9 cellular contexts compared by ENCODE assay signal in the genomic region with DNA sequence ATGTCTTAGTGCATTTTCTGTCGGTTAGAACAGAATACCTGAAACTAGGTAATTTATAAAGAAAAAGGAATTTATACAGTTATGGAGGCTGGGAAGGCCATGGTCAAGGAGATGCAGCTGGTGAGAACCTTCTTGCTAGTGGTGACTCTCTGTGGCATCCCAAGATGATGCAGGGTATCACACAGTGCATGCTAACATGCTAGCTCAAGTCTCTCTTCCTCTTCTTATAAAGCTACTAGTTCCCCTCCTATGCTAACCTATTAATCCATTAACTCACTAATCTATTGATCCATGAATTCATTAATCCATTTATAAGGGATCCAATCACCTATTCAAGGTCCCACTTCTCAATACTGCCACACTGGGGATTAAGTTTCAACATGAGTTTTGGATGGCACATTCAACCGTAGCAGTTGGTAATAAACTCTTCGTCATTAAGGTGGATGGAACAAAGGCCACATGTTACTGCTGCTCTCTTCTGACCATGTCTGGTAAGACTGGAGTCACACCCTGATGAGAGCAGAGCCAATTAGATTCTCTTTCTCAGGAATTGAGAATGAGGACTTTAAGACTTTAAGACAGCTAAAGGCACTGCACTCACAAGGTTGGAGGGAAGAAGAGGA.
DNase-seq lines count a peak whose midpoint lies in the region; ATAC-seq and TF ChIP-seq lines count a peak whose summit lies in the region.
"Had no signal": no experiment of that assay in that cellular context is flagged by ENCODE, and none has a peak within 500 bp of the region (broad histone marks: within the 10 kb centered on the region; RNA-seq: fewer than 3 reads in every experiment).

No MANE protein-coding gene starts in this region.

- H3K27me3 Mint-ChIP-seq in natural killer cell treated with Interleukin-12 subunit alpha and Interleukin-12 subunit beta and Interleukin-15 and Interleukin-18, amount 100 ng/mL, for 72 hours: no peaks in the 10 kb centered on the region
- H3K27me3 Mint-ChIP-seq in natural killer cell (ENCODE audit: low read depth in 2 of 2): no peaks in the 10 kb centered on the region
- no peaks in the 10 kb centered on the region for H3K27me3 Mint-ChIP-seq in CD8-positive, alpha-beta memory T cell

- no peak overlapping the region for H3K27ac ChIP-seq in CD8-positive, alpha-beta memory T cell (ENCODE audit: low read depth, low read length)

- H3K4me3 ChIP-seq in CD8-positive, alpha-beta memory T cell (ENCODE audit: low read length): no peak overlapping the region

- H3K36me3 ChIP-seq in CD8-positive, alpha-beta memory T cell (ENCODE audit: insufficient read depth, low read length): no peaks in the 10 kb centered on the region

- TF ChIP-seq CTCF in natural killer cell (IDR thresholded peaks at IDR 0.05): no peak

- H3K36me3 Mint-ChIP-seq in natural killer cell treated with Interleukin-12 subunit alpha and Interleukin-12 subunit beta and Interleukin-15 and Interleukin-18, amount 100 ng/mL, for 72 hours: peaks cover 24% of the 10 kb centered on the region
- H3K36me3 Mint-ChIP-seq in natural killer cell: peaks cover 18% of the 10 kb centered on the region
- peaks cover 19 to 35% (median 27%) of the 10 kb centered on the region in 3 donors for H3K36me3 Mint-ChIP-seq in CD8-positive, alpha-beta memory T cell

- no peaks in the 10 kb centered on the region for H3K4me1 ChIP-seq in CD8-positive, alpha-beta memory T cell (ENCODE audit: insufficient read depth, low read length)

- H3K27me3 ChIP-seq in CD8-positive, alpha-beta memory T cell (ENCODE audit: insufficient read depth, low read length, poor library complexity, severe bottlenecking): no peaks in the 10 kb centered on the region

- POLR2A ChIA-PET in CD8-positive, alpha-beta memory T cell (lab: Charles Lee): no interaction called here

- intact Hi-C loops in natural killer cell (cut with micrococcal nuclease): no loop called here

- H3K9me3 ChIP-seq in CD8-positive, alpha-beta memory T cell (ENCODE audit: low read length): no peaks in the 10 kb centered on the region

- peaks cover 5% of the 10 kb centered on the region for H3K9me3 Mint-ChIP-seq in natural killer cell treated with Interleukin-12 subunit alpha and Interleukin-12 subunit beta and Interleukin-15 and Interleukin-18, amount 100 ng/mL, for 72 hours
- peaks cover 0 to 8% of the 10 kb centered on the region in 2 donors for H3K9me3 Mint-ChIP-seq in natural killer cell
- peaks cover 0 to 9% (median 5%) of the 10 kb centered on the region in 5 donors for H3K9me3 Mint-ChIP-seq in CD8-positive, alpha-beta memory T cell

- peaks cover 26 to 29% of the 10 kb centered on the region in 2 donors for H3K4me1 Mint-ChIP-seq in natural killer cell treated with Interleukin-12 subunit alpha and Interleukin-12 subunit beta and Interleukin-15 and Interleukin-18, amount 100 ng/mL, for 72 hours (ENCODE audit: low read depth in 2 of 2)
- peaks cover 13 to 22% of the 10 kb centered on the region in 2 donors for H3K4me1 Mint-ChIP-seq in natural killer cell
- peaks cover 8 to 14% (median 9%) of the 10 kb centered on the region in 3 donors for H3K4me1 Mint-ChIP-seq in CD8-positive, alpha-beta memory T cell

- ATAC-seq in natural killer cell treated with Interleukin-12 subunit alpha and Interleukin-12 subunit beta and Interleukin-15 and Interleukin-18, amount 100 ng/mL, for 72 hours: peak in 1 of 2 donors; percentile 45
- ATAC-seq in natural killer cell (no peak), HG02852 (IDR thresholded peaks at IDR 0.05; ENCODE audit: unreplicated experiment) (peak; percentile 56)

- DNase-seq in natural killer cell treated with Interleukin-12 subunit alpha and Interleukin-12 subunit beta and Interleukin-15 and Interleukin-18, amount 100 ng/mL, for 72 hours (ENCODE audit: low spot score): no peak
- DNase-seq in natural killer cell (no peak), NCI-H146 (lab: John Stamatoyannopoulos, UW) (peak; percentile 33), NCI-H2196 treated with DMSO at 0.1 percent for 48 hours (lab: John Stamatoyannopoulos, UW; ENCODE audit: unreplicated experiment) (no peak), Ammon's horn (ENCODE audit: low spot score) (no peak)
- no peak for DNase-seq in CD8-positive, alpha-beta memory T cell
- no peak for DNase-seq in activated CD8-positive, alpha-beta memory T cell treated with anti-CD3 and anti-CD28 coated beads, Interleukin-2, amount 50 U/mL, for 48 hours
- DNase-seq: NCI-H1105 treated with DMSO at 0.1 percent for 48 hours had no signal

- peak overlapping the region in 1 of 2 donors; percentile 18 for H3K27ac Mint-ChIP-seq in natural killer cell treated with Interleukin-12 subunit alpha and Interleukin-12 subunit beta and Interleukin-15 and Interleukin-18, amount 100 ng/mL, for 72 hours
- H3K27ac Mint-ChIP-seq in natural killer cell: peak overlapping the region in 1 of 2 donors; percentile 26
- H3K27ac Mint-ChIP-seq in CD8-positive, alpha-beta memory T cell: peak overlapping the region in 1 of 8 donors; percentile 19

- peak overlapping the region; percentile 53 for H3K4me3 Mint-ChIP-seq in natural killer cell treated with Interleukin-12 subunit alpha and Interleukin-12 subunit beta and Interleukin-15 and Interleukin-18, amount 100 ng/mL, for 72 hours
- H3K4me3 Mint-ChIP-seq in natural killer cell: no peak overlapping the region
- H3K4me3 Mint-ChIP-seq in CD8-positive, alpha-beta memory T cell: no peak overlapping the region

- CTCF ChIA-PET in CD8-positive, alpha-beta memory T cell (lab: Charles Lee): no interaction called here
